Comparison of ENCODE assay signal across 8 cellular contexts in genomic region chr4:147057631-147057980, GRCh38.
DNase-seq lines count a peak whose midpoint lies in the region; ATAC-seq, FAIRE-seq and TF ChIP-seq lines count a peak whose summit lies in the region.

No MANE protein-coding gene starts in this region.

- H3K9me3 Mint-ChIP-seq in activated naive CD4-positive, alpha-beta T cell treated with anti-CD3 and anti-CD28 coated beads, Interleukin-2, amount 10 ng/mL, durations not matched to agents 7 days and 5 days, result no peaks in the 10 kb centered on the region
- no peaks in the 10 kb centered on the region for H3K9me3 Mint-ChIP-seq in activated CD4-positive, alpha-beta memory T cell treated with anti-CD3 and anti-CD28 coated beads, Interleukin-2, amount 10 ng/mL, durations not matched to agents 7 days and 5 days

- peaks cover 2% of the 10 kb centered on the region for H3K36me3 Mint-ChIP-seq in activated naive CD4-positive, alpha-beta T cell treated with anti-CD3 and anti-CD28 coated beads, Interleukin-2, amount 10 ng/mL, durations not matched to agents 7 days and 5 days
- H3K36me3 Mint-ChIP-seq in activated CD4-positive, alpha-beta memory T cell treated with anti-CD3 and anti-CD28 coated beads, Interleukin-2, amount 10 ng/mL, durations not matched to agents 7 days and 5 days (ENCODE audit: low read depth), result no peaks in the 10 kb centered on the region

- CTCF ChIA-PET in activated naive CD4-positive, alpha-beta T cell treated with anti-CD3 and anti-CD28 coated beads, Interleukin-2, amount 10 ng/mL, durations not matched to agents 7 days and 5 days (lab: Charles Lee), result no interaction called here
- CTCF ChIA-PET in activated CD4-positive, alpha-beta memory T cell treated with anti-CD3 and anti-CD28 coated beads, Interleukin-2, amount 10 ng/mL, durations not matched to agents 7 days and 5 days (lab: Charles Lee), result no interaction called here

- no peak for FAIRE-seq in keratinocyte (lab: Jason Lieb, UNC)

- H3K4me3 Mint-ChIP-seq in activated naive CD4-positive, alpha-beta T cell treated with anti-CD3 and anti-CD28 coated beads, Interleukin-2, amount 10 ng/mL, durations not matched to agents 7 days and 5 days, result peak overlapping the region; percentile 74
- H3K4me3 Mint-ChIP-seq in activated CD4-positive, alpha-beta memory T cell treated with anti-CD3 and anti-CD28 coated beads, Interleukin-2, amount 10 ng/mL, durations not matched to agents 7 days and 5 days, result peak overlapping the region; percentile 71

- no peaks in the 10 kb centered on the region for H3K79me2 ChIP-seq in keratinocyte (ENCODE audit: control insufficient read depth, insufficient read depth, low read length)

- no peak for TF ChIP-seq CTCF in keratinocyte (optimal IDR thresholded peaks at IDR 0.05 in 1 of 3, IDR thresholded peaks at IDR 0.05 in 1 of 3, conservative IDR thresholded peaks at IDR 0.05 in 1 of 3; ENCODE audit: extremely low read depth in 1 of 3, insufficient read depth in 2 of 3, low read length in 3 of 3)
- TF ChIP-seq CTCF in upper lobe of left lung (IDR thresholded peaks at IDR 0.05), result no peak

- H3K27ac ChIP-seq in keratinocyte (ENCODE audit: control insufficient read depth, insufficient read depth, low read length), result no peak overlapping the region
- peak overlapping the region; percentile 15 to 65 (median 53) for H3K27ac ChIP-seq in upper lobe of left lung

- H3K4me3 ChIP-seq in keratinocyte (ENCODE audit: control insufficient read depth in 2 of 3, extremely low read depth in 1 of 3, insufficient read depth in 2 of 3, low read depth in 1 of 3, low read length in 3 of 3), result peak overlapping the region; percentile 2 to 65 (median 58)
- peak overlapping the region in 3 of 4 donors; percentile 24 to 46 (median 42) for H3K4me3 ChIP-seq in upper lobe of left lung

- no peaks in the 10 kb centered on the region for H3K9me1 ChIP-seq in keratinocyte (ENCODE audit: control insufficient read depth, extremely low read depth, insufficient read depth, low read length)

- H3K9me3 ChIP-seq in keratinocyte (ENCODE audit: control insufficient read depth, low read depth, low read length) (no peaks in the 10 kb centered on the region), upper lobe of left lung (no peaks in the 10 kb centered on the region)

- H2AFZ ChIP-seq in keratinocyte (ENCODE audit: control insufficient read depth, low read length), result peak overlapping the region; percentile 95

- WGBS in upper lobe of left lung, 2 donors, result 11 to 16% methylated on average over 5 of the region's 5 CpGs

- peak overlapping the region; percentile 91 for H3K27ac Mint-ChIP-seq in activated naive CD4-positive, alpha-beta T cell treated with anti-CD3 and anti-CD28 coated beads, Interleukin-2, amount 10 ng/mL, durations not matched to agents 7 days and 5 days
- H3K27ac Mint-ChIP-seq in activated CD4-positive, alpha-beta memory T cell treated with anti-CD3 and anti-CD28 coated beads, Interleukin-2, amount 10 ng/mL, durations not matched to agents 7 days and 5 days, result peak overlapping the region; percentile 47

- ATAC-seq in upper lobe of left lung (ENCODE audit: low FRiP score in 2 of 2), result peak in 1 of 2 donors; percentile 43

- peaks cover 12% of the 10 kb centered on the region for H3K4me1 Mint-ChIP-seq in activated naive CD4-positive, alpha-beta T cell treated with anti-CD3 and anti-CD28 coated beads, Interleukin-2, amount 10 ng/mL, durations not matched to agents 7 days and 5 days
- peaks cover 11% of the 10 kb centered on the region for H3K4me1 Mint-ChIP-seq in activated CD4-positive, alpha-beta memory T cell treated with anti-CD3 and anti-CD28 coated beads, Interleukin-2, amount 10 ng/mL, durations not matched to agents 7 days and 5 days

- TF ChIP-seq POLR2A in upper lobe of left lung (IDR thresholded peaks at IDR 0.05), result no peak

- no peaks in the 10 kb centered on the region for H3K4me1 ChIP-seq in keratinocyte (ENCODE audit: control insufficient read depth, extremely low read depth, insufficient read depth, low read length)
- peaks cover 0 to 10% (median 0%) of the 10 kb centered on the region in 4 donors for H3K4me1 ChIP-seq in upper lobe of left lung

- peaks cover under 1% of the 10 kb centered on the region for H3K27me3 Mint-ChIP-seq in activated naive CD4-positive, alpha-beta T cell treated with anti-CD3 and anti-CD28 coated beads, Interleukin-2, amount 10 ng/mL, durations not matched to agents 7 days and 5 days
- peaks cover 2% of the 10 kb centered on the region for H3K27me3 Mint-ChIP-seq in activated CD4-positive, alpha-beta memory T cell treated with anti-CD3 and anti-CD28 coated beads, Interleukin-2, amount 10 ng/mL, durations not matched to agents 7 days and 5 days

- H3K4me2 ChIP-seq in keratinocyte (ENCODE audit: control insufficient read depth, extremely low read depth, insufficient read depth, low read depth, low read length), result peak overlapping the region; percentile 84

- H4K20me1 ChIP-seq in keratinocyte (ENCODE audit: control insufficient read depth, extremely low read depth, insufficient read depth, low read length), result no peaks in the 10 kb centered on the region

- no peak overlapping the region for H3K9ac ChIP-seq in keratinocyte (ENCODE audit: control insufficient read depth, extremely low read depth, insufficient read depth, low read length)

- dilution Hi-C loops in keratinocyte (cut with MboI; ENCODE audit: extremely low pct_ligation_motif_present, low sequenced_read_pairs), result no loop called here

- POLR2A ChIA-PET in activated CD4-positive, alpha-beta memory T cell treated with anti-CD3 and anti-CD28 coated beads, Interleukin-2, amount 10 ng/mL, durations not matched to agents 7 days and 5 days (lab: Charles Lee), result no interaction called here

- TF ChIP-seq EP300 in upper lobe of left lung (IDR thresholded peaks at IDR 0.05), result no peak

- no peak for DNase-seq in activated naive CD4-positive, alpha-beta T cell treated with anti-CD3 and anti-CD28 coated beads, Interleukin-2, amount 10 ng/mL, durations not matched to agents 7 days and 5 days
- DNase-seq in activated naive CD4-positive, alpha-beta T cell treated with Interleukin-2 at 50 U/mL for 16 hours, result no peak
- no peak for DNase-seq in activated CD4-positive, alpha-beta memory T cell treated with anti-CD3 and anti-CD28 coated beads, Interleukin-2, amount 10 ng/mL, durations not matched to agents 7 days and 5 days
- DNase-seq in keratinocyte (ENCODE audit: low read depth, low spot score) (no peak), upper lobe of left lung (no peak), HPDE6-E6E7 (ENCODE audit: extremely low spot score) (no peak), DMS79 (lab: John Stamatoyannopoulos, UW) (no peak), epidermal melanocyte (ENCODE audit: insufficient read length, low spot score) (no peak)

- H3K27me3 ChIP-seq in keratinocyte (ENCODE audit: control insufficient read depth, extremely low read depth, insufficient read depth, low read length) (no peaks in the 10 kb centered on the region), upper lobe of left lung (no peaks in the 10 kb centered on the region)

- no peaks in the 10 kb centered on the region for H3K36me3 ChIP-seq in keratinocyte (ENCODE audit: control insufficient read depth in 2 of 2, extremely low read depth in 1 of 2, insufficient read depth in 2 of 2, low read length in 2 of 2)
- no peaks in the 10 kb centered on the region for H3K36me3 ChIP-seq in upper lobe of left lung
